ENCODE assay signal across 38 cellular contexts in genomic region chr12:114134922-114135321, GRCh38.
"Had no signal": no experiment of that assay in that cellular context is flagged by ENCODE, and none has a peak within 500 bp of the region (broad histone marks: within the 10 kb centered on the region; RNA-seq: fewer than 3 reads in every experiment).

No MANE protein-coding gene starts in this region.

- H3K9me3 Mint-ChIP-seq: activated naive CD4-positive, alpha-beta T cell treated with anti-CD3 and anti-CD28 coated beads for 36 hours; activated naive CD4-positive, alpha-beta T cell treated with anti-CD3 and anti-CD28 coated beads, Interleukin-2, amount 10 ng/mL, durations not matched to agents 7 days and 5 days; activated naive CD4-positive, alpha-beta T cell treated with anti-CD3 and anti-CD28 coated beads, Interleukin-2, amount 50 U/mL, for 24 hours; activated naive CD8-positive, alpha-beta T cell treated with anti-CD3 and anti-CD28 coated beads for 36 hours; activated naive CD8-positive, alpha-beta T cell treated with anti-CD3 and anti-CD28 coated beads, Interleukin-2, amount 10 ng/mL, durations not matched to agents 7 days and 5 days; activated T-cell treated with anti-CD3 and anti-CD28 coated beads, Interleukin-2, amount 50 U/mL, for 24 hours; activated T-cell treated with anti-CD3 and anti-CD28 coated beads, Interleukin-2, amount 50 U/mL, for 4 hours; activated T-cell treated with anti-CD3 and anti-CD28 coated beads, Interleukin-2, amount 50 U/mL, for 72 hours; activated T-helper 1 cell treated with anti-CD3 and anti-CD28 coated beads, Interleukin-12 subunit alpha, Interleukin-12 subunit beta, Interleukin-2, Interleukin-4 antibody, amounts not matched to agents 30 ng/mL and 10 ng/mL and 1 ng/mL, durations not matched to agents 14 hours and 24 hours and 36 hours; activated T-helper 17 cell treated with anti-CD3 and anti-CD28 coated beads, Interleukin-2, amount 50 U/mL, for 72 hours; activated T-helper 2 cell treated with anti-CD3 and anti-CD28 coated beads, Interferon-gamma antibody, Interleukin-2, Interleukin-4, amounts not matched to agents 10 μg/mL and 5 μg/mL and 100 μg/mL, durations not matched to agents 14 hours and 24 hours and 36 hours; brain had no signal

- H3K36me3 Mint-ChIP-seq: activated naive CD4-positive, alpha-beta T cell treated with anti-CD3 and anti-CD28 coated beads, Interleukin-2, amount 10 ng/mL, durations not matched to agents 7 days and 5 days; activated naive CD4-positive, alpha-beta T cell treated with anti-CD3 and anti-CD28 coated beads, Interleukin-2, amount 50 U/mL, for 24 hours; activated naive CD4-positive, alpha-beta T cell treated with anti-CD3 and anti-CD28 coated beads, Interleukin-2, amount 50 U/mL, for 72 hours; activated naive CD8-positive, alpha-beta T cell; activated naive CD8-positive, alpha-beta T cell treated with anti-CD3 and anti-CD28 coated beads for 36 hours; activated naive CD8-positive, alpha-beta T cell treated with anti-CD3 and anti-CD28 coated beads, Interleukin-2, amount 10 ng/mL, durations not matched to agents 7 days and 5 days; brain had no signal

- H3K4me1 ChIP-seq: adrenal gland, ascending aorta, body of pancreas, breast epithelium had no signal

- H3K9me3 ChIP-seq: adrenal gland, ascending aorta, body of pancreas, breast epithelium had no signal

- H3K27me3 Mint-ChIP-seq: activated naive CD8-positive, alpha-beta T cell treated with anti-CD3 and anti-CD28 coated beads, Interleukin-2, amount 10 ng/mL, durations not matched to agents 7 days and 5 days; activated naive CD8-positive, alpha-beta T cell treated with anti-CD3 and anti-CD28 coated beads, Interleukin-2, amount 50 U/mL, for 24 hours; activated T-cell treated with anti-CD3 and anti-CD28 coated beads, Interleukin-2, amount 50 U/mL, for 24 hours had no signal

- H3K4me3 Mint-ChIP-seq: activated naive CD4-positive, alpha-beta T cell treated with anti-CD3 and anti-CD28 coated beads for 36 hours; activated naive CD4-positive, alpha-beta T cell treated with anti-CD3 and anti-CD28 coated beads, Interleukin-2, amount 10 ng/mL, durations not matched to agents 7 days and 5 days; activated naive CD4-positive, alpha-beta T cell treated with anti-CD3 and anti-CD28 coated beads, Interleukin-2, amount 50 U/mL, for 24 hours; activated naive CD8-positive, alpha-beta T cell; activated naive CD8-positive, alpha-beta T cell treated with anti-CD3 and anti-CD28 coated beads for 36 hours; activated naive CD8-positive, alpha-beta T cell treated with anti-CD3 and anti-CD28 coated beads, Interleukin-2, amount 10 ng/mL, durations not matched to agents 7 days and 5 days; activated naive CD8-positive, alpha-beta T cell treated with anti-CD3 and anti-CD28 coated beads, Interleukin-2, amount 50 U/mL, for 24 hours; activated T-cell treated with anti-CD3 and anti-CD28 coated beads, Interleukin-2, amount 50 U/mL, for 24 hours; activated T-cell treated with anti-CD3 and anti-CD28 coated beads, Interleukin-2, amount 50 U/mL, for 4 hours; activated T-cell treated with anti-CD3 and anti-CD28 coated beads, Interleukin-2, amount 50 U/mL, for 72 hours; activated T-helper 1 cell treated with anti-CD3 and anti-CD28 coated beads, Interleukin-12 subunit alpha, Interleukin-12 subunit beta, Interleukin-2, Interleukin-4 antibody, amounts not matched to agents 30 ng/mL and 10 ng/mL and 1 ng/mL, durations not matched to agents 14 hours and 24 hours and 36 hours; activated T-helper 17 cell treated with anti-CD3 and anti-CD28 coated beads, Interleukin-2, amount 50 U/mL, for 72 hours; brain; central memory CD8-positive, alpha-beta T cell had no signal

- H3K27me3 ChIP-seq: adrenal gland, ascending aorta, body of pancreas, brain microvascular endothelial cell had no signal

- DNase-seq: activated effector memory CD4-positive, alpha-beta T cell treated with anti-CD3 and anti-CD28 coated beads, Interleukin-2, amount 50 U/mL, for 16 hours; activated effector memory CD4-positive, alpha-beta T cell treated with Interleukin-2 at 50 U/mL for 16 hours; activated gamma-delta T cell; activated gamma-delta T cell treated with Interleukin-2 at 50 U/mL for 16 hours; activated naive CD4-positive, alpha-beta T cell; activated naive CD4-positive, alpha-beta T cell treated with anti-CD3 and anti-CD28 coated beads for 36 hours; activated naive CD4-positive, alpha-beta T cell treated with anti-CD3 and anti-CD28 coated beads, Interleukin-2, amount 10 ng/mL, durations not matched to agents 7 days and 5 days; activated naive CD4-positive, alpha-beta T cell treated with anti-CD3 and anti-CD28 coated beads, Interleukin-2, amount 50 U/mL, for 16 hours; activated naive CD4-positive, alpha-beta T cell treated with Interleukin-2 at 50 U/mL for 16 hours; activated naive CD8-positive, alpha-beta T cell treated with anti-CD3 and anti-CD28 coated beads for 36 hours; activated naive CD8-positive, alpha-beta T cell treated with anti-CD3 and anti-CD28 coated beads, Interleukin-2, amount 10 ng/mL, durations not matched to agents 7 days and 5 days; activated naive CD8-positive, alpha-beta T cell treated with anti-CD3 and anti-CD28 coated beads, Interleukin-2, amount 50 U/mL, for 24 hours; activated T-cell treated with anti-CD3 and anti-CD28 coated beads for 4 hours; activated T-cell treated with anti-CD3 and anti-CD28 coated beads, Interleukin-2, amount 50 U/mL, for 1 hour; activated T-cell treated with anti-CD3 and anti-CD28 coated beads, Interleukin-2, amount 50 U/mL, for 24 hours; activated T-cell treated with anti-CD3 and anti-CD28 coated beads, Interleukin-2, amount 50 U/mL, for 4 hours; activated T-cell treated with anti-CD3 and anti-CD28 coated beads, Interleukin-2, amount 50 U/mL, for 48 hours; activated T-cell treated with anti-CD3 and anti-CD28 coated beads, Interleukin-2, amount 50 U/mL, for 72 hours; adrenal gland; amniotic stem cell; amygdala; anterior cingulate cortex; aorta; body of pancreas; brain microvascular endothelial cell; caudate nucleus; central memory CD4-positive, alpha-beta T cell; cerebellar nuclear complex had no signal

- H3K27ac Mint-ChIP-seq: activated naive CD4-positive, alpha-beta T cell treated with anti-CD3 and anti-CD28 coated beads for 36 hours; activated naive CD4-positive, alpha-beta T cell treated with anti-CD3 and anti-CD28 coated beads, Interleukin-2, amount 10 ng/mL, durations not matched to agents 7 days and 5 days; activated naive CD4-positive, alpha-beta T cell treated with anti-CD3 and anti-CD28 coated beads, Interleukin-2, amount 50 U/mL, for 24 hours; activated naive CD4-positive, alpha-beta T cell treated with anti-CD3 and anti-CD28 coated beads, Interleukin-2, amount 50 U/mL, for 72 hours; activated naive CD8-positive, alpha-beta T cell; activated naive CD8-positive, alpha-beta T cell treated with anti-CD3 and anti-CD28 coated beads for 36 hours; activated naive CD8-positive, alpha-beta T cell treated with anti-CD3 and anti-CD28 coated beads, Interleukin-2, amount 10 ng/mL, durations not matched to agents 7 days and 5 days; activated naive CD8-positive, alpha-beta T cell treated with anti-CD3 and anti-CD28 coated beads, Interleukin-2, amount 50 U/mL, for 24 hours; activated T-cell treated with anti-CD3 and anti-CD28 coated beads, Interleukin-2, amount 50 U/mL, for 24 hours; activated T-cell treated with anti-CD3 and anti-CD28 coated beads, Interleukin-2, amount 50 U/mL, for 72 hours; activated T-helper 1 cell treated with anti-CD3 and anti-CD28 coated beads, Interleukin-12 subunit alpha, Interleukin-12 subunit beta, Interleukin-2, Interleukin-4 antibody, amounts not matched to agents 30 ng/mL and 10 ng/mL and 1 ng/mL, durations not matched to agents 14 hours and 24 hours and 36 hours; activated T-helper 17 cell treated with anti-CD3 and anti-CD28 coated beads, Interleukin-2, amount 50 U/mL, for 72 hours; activated T-helper 2 cell treated with anti-CD3 and anti-CD28 coated beads, Interferon-gamma antibody, Interleukin-2, Interleukin-4, amounts not matched to agents 10 μg/mL and 5 μg/mL and 100 μg/mL, durations not matched to agents 14 hours and 24 hours and 36 hours; brain had no signal

- H3K36me3 ChIP-seq: adrenal gland, ascending aorta, brain microvascular endothelial cell, breast epithelium had no signal

- H3K27ac ChIP-seq: adrenal gland, ascending aorta, body of pancreas, brain microvascular endothelial cell, breast epithelium had no signal

- H3K4me1 Mint-ChIP-seq: activated naive CD4-positive, alpha-beta T cell treated with anti-CD3 and anti-CD28 coated beads, Interleukin-2, amount 10 ng/mL, durations not matched to agents 7 days and 5 days; activated naive CD4-positive, alpha-beta T cell treated with anti-CD3 and anti-CD28 coated beads, Interleukin-2, amount 50 U/mL, for 24 hours; activated naive CD8-positive, alpha-beta T cell treated with anti-CD3 and anti-CD28 coated beads for 36 hours; activated naive CD8-positive, alpha-beta T cell treated with anti-CD3 and anti-CD28 coated beads, Interleukin-2, amount 10 ng/mL, durations not matched to agents 7 days and 5 days; activated naive CD8-positive, alpha-beta T cell treated with anti-CD3 and anti-CD28 coated beads, Interleukin-2, amount 50 U/mL, for 24 hours; activated T-helper 17 cell treated with anti-CD3 and anti-CD28 coated beads, Interleukin-2, amount 50 U/mL, for 72 hours; brain; central memory CD8-positive, alpha-beta T cell had no signal

- H3K4me3 ChIP-seq: adrenal gland, ascending aorta, body of pancreas, breast epithelium had no signal

- ATAC-seq: activated naive CD4-positive, alpha-beta T cell treated with anti-CD3 and anti-CD28 coated beads, Interleukin-2, amount 50 U/mL, for 72 hours; activated naive CD8-positive, alpha-beta T cell treated with anti-CD3 and anti-CD28 coated beads, Interleukin-2, amount 50 U/mL, for 24 hours; activated T-cell treated with anti-CD3 and anti-CD28 coated beads, Interleukin-2, amount 50 U/mL, for 4 hours; activated T-cell treated with anti-CD3 and anti-CD28 coated beads, Interleukin-2, amount 50 U/mL, for 72 hours; activated T-helper 17 cell treated with anti-CD3 and anti-CD28 coated beads, Interleukin-2, amount 50 U/mL, for 72 hours; body of pancreas had no signal
